ENCODE assay signal across 29 cellular contexts in the genomic region with DNA sequence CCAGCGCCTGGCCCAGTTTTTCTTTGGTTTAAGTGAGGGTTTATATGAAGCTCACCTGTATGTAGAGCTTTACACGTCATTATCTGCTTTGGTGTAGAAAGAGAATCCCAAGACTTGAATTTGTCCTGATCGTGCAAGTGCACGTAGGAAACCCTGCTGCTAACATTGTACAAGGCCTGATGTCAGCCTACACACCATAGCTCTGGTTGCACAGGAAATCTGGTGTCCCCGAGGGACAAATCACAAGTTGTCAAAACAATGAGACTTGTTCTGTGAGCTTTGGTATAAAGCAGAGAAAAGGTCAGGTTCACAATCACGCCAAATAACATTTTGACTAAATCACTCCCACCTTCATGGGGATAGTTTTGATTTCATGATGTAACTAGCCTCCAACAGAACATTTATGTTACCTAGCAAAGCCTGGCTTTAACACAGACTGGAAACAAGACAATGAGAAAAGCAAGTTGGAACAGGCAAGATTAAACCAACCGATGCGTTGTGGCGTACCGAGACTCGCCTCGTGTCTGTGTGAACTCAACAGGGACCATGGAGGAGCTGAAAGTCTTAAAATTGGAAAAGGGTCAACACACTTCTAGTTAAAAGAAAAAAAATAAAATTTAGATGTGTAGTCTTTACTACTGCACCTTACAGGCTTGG. TPM values are rescaled to one million over a fixed set of nuclear protein-coding genes. Genes with fewer than 3 reads are reported as not detected.
DNase-seq lines count a peak whose midpoint lies in the region; ATAC-seq, FAIRE-seq and TF ChIP-seq lines count a peak whose summit lies in the region.
"Had no signal": no experiment of that assay in that cellular context is flagged by ENCODE, and none has a peak within 500 bp of the region (broad histone marks: within the 10 kb centered on the region; RNA-seq: fewer than 3 reads in every experiment).

No MANE protein-coding gene starts in this region.

- H3K4me3 ChIP-seq in heart right ventricle (no peak overlapping the region), subcutaneous abdominal adipose tissue (ENCODE audit: low read depth in 1 of 5, low read length in 5 of 5) (no peak overlapping the region)
- H3K4me3 ChIP-seq: SJSA1, transverse colon had no signal

- peaks cover 2 to 60% (median 32%) of the 10 kb centered on the region in 9 donors for H3K4me1 ChIP-seq in heart right ventricle
- peaks cover 0 to 46% (median 0%) of the 10 kb centered on the region in 5 donors for H3K4me1 ChIP-seq in subcutaneous abdominal adipose tissue (ENCODE audit: control insufficient read depth in 5 of 5, insufficient read depth in 5 of 5, low read length in 5 of 5)
- H3K4me1 ChIP-seq: SJSA1, transverse colon had no signal

- H3K36me3 ChIP-seq in heart right ventricle (peaks cover 0 to 86% (median 21%) of the 10 kb centered on the region in 9 donors), subcutaneous abdominal adipose tissue (ENCODE audit: control insufficient read depth in 5 of 5, insufficient read depth in 5 of 5, low read length in 5 of 5) (peaks cover 12 to 64% (median 40%) of the 10 kb centered on the region in 5 donors)

- H3K9ac ChIP-seq in subcutaneous abdominal adipose tissue (ENCODE audit: low read length in 5 of 5): no peak overlapping the region

- H3K27ac ChIP-seq in heart right ventricle (peak overlapping the region; percentile 31 to 80 (median 67)), subcutaneous abdominal adipose tissue (ENCODE audit: low read depth, low read length) (peak overlapping the region; percentile 59)
- H3K27ac ChIP-seq: SJSA1, transverse colon, WERI-Rb-1 had no signal

- H3K9me3 ChIP-seq in heart right ventricle: no peaks in the 10 kb centered on the region
- H3K9me3 ChIP-seq in subcutaneous abdominal adipose tissue (ENCODE audit: control insufficient read depth in 5 of 5, low read length in 5 of 5): no peaks in the 10 kb centered on the region
- H3K9me3 ChIP-seq: SJSA1, transverse colon had no signal

- peak in 1 of 2 donors; percentile 55 for DNase-seq in heart right ventricle
- no peak for DNase-seq in Right ventricle myocardium superior
- peak; percentile 77 for DNase-seq in NCI-H2171 treated with DMSO at 0.1 percent for 48 hours (lab: John Stamatoyannopoulos, UW)
- DNase-seq in GM19239 (ENCODE audit: insufficient read length, low spot score): no peak
- DNase-seq in middle frontal gyrus (ENCODE audit: extremely low spot score, low spot score): no peak
- DNase-seq: ACHN; activated CD4-positive, alpha-beta T cell treated with anti-CD3 and anti-CD28 coated beads for 48 hours; activated CD8-positive, alpha-beta memory T cell treated with anti-CD3 and anti-CD28 coated beads for 24 hours; activated naive CD8-positive, alpha-beta T cell treated with anti-CD3 and anti-CD28 coated beads, Interleukin-2, amount 10 ng/mL, durations not matched to agents 7 days and 5 days; activated T-cell treated with anti-CD3 and anti-CD28 coated beads for 4 hours; central memory CD4-positive, alpha-beta T cell; hypothalamus; mesendoderm; NCI-H1436 treated with DMSO at 0.1 percent for 48 hours; NCI-H2107; NCI-H510A; stimulated activated CD4-positive, alpha-beta T cell treated with anti-CD3 and anti-CD28 coated beads, Interleukin-4, amount 100 ng/mL, for 24 hours; T1000; transverse colon; WERI-Rb-1 had no signal

- intact Hi-C loops in heart right ventricle (cut with DNase I): loop anchor here in 1 of 10 donors (5.0 kb wide), 1 partner anchor 43 kb away; the partner anchor contains the start of gene ZAP70
- intact Hi-C loops in Right ventricle myocardium superior (cut with DNase I): no loop called here

- TF ChIP-seq CTCF in heart right ventricle (IDR thresholded peaks at IDR 0.05): no peak

- ATAC-seq in heart right ventricle (peak in 6 of 8 donors; percentile 34 to 86 (median 74)), Right ventricle myocardium superior (ENCODE audit: poor library complexity) (no peak), esophagus mucosa (peak; percentile 82), HG02763 (IDR thresholded peaks at IDR 0.05; ENCODE audit: unreplicated experiment) (no peak)
- ATAC-seq: left lobe of liver had no signal

- FAIRE-seq in GM19239 (lab: Jason Lieb, UNC): no peak
- FAIRE-seq: astrocyte, GM12892 had no signal

- H3K27me3 ChIP-seq in heart right ventricle (no peaks in the 10 kb centered on the region), subcutaneous abdominal adipose tissue (ENCODE audit: control insufficient read depth in 5 of 5, insufficient read depth in 4 of 5, low read length in 5 of 5) (no peaks in the 10 kb centered on the region)
- H3K27me3 ChIP-seq: SJSA1, transverse colon had no signal

- 71 to 73% methylated on average over 12 of the region's 12 CpGs for WGBS in heart right ventricle, 2 donors

RNA-seq across cellular contexts. Expression of gene ZAP70, which starts 41.4 kb away (rescaled TPM):
- total RNA-seq in heart right ventricle (1 to 10 TPM in 3 of 10 donors, under 1 TPM in 7; 0.42 to 8.7 (median 0.67) TPM), Right ventricle myocardium superior (0.70 TPM), esophagus mucosa (0.76 TPM)
- polyA plus RNA-seq in heart right ventricle: 1 to 10 TPM in 1 of 2 donors, under 1 TPM in 1; 0.61 to 1.3 TPM
- total RNA-seq: fibroblast of lung, G401, SJSA1 had no signal
- polyA plus RNA-seq: fibroblast of lung had no signal

Comparison
In these comparisons a context has a peak if more than half of its experiments do, and no peak if none do; other contexts are left out.
1. ATAC-seq: peak in heart right ventricle (6 of 8) and esophagus mucosa (single experiment); none in Right ventricle myocardium superior (single experiment) and HG02763 (single experiment).